In the genomic region with DNA sequence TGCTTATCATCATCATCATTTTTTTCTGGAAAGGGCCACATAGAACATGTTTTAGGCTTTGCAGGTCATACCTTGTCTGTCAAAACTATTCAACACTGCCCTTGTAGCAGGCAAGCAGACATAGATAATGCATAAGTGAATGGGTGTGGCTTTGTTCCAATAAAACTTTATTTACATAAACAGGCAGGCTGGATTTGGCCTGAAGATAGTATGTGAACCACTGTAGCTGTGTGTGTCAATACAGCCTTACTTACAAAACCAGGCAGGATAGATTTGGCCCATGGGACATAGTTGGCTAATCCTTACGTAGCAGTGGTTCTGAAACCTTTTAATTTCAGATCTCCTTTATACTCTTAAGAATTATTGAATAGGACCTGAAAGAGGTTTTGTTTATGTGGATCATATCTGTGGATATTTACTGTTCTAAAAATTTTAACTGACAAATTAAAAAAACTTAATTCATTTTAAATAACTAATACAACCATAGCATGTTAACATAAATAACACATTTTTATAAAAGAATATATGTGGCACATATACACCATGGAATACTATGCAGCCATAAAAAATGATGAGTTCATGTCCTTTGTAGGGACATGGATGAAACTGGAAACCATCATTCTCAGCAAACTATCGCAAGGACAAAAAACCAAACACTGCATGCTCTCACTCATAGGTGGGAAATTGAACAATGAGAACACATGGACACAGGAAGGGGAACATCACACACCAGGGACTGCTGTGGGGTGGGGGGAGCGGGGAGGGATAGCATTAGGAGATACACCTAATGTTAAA, we compare ENCODE assay signal across 8 cellular contexts.
DNase-seq lines count a peak whose midpoint lies in the region; ATAC-seq and TF ChIP-seq lines count a peak whose summit lies in the region.
"Not testable (repeated sequence)": the region's sequence is repeated elsewhere in the genome, so short reads cannot be mapped to it uniquely, and the experiment has no call there.

No MANE protein-coding gene starts in this region.

- 86% methylated on average over 1 of the region's 3 CpGs for whole genome bisulfite sequencing in HUES64

- not testable (repeated sequence) for H3K9me3 Mint-ChIP-seq in GM23338, WTC11

- H3K4me1 Mint-ChIP-seq in GM23338, result peaks cover 77% of the 10 kb centered on the region
- peaks cover 86% of the 10 kb centered on the region for H3K4me1 Mint-ChIP-seq in WTC11

- not testable (repeated sequence) for H4K20me1 ChIP-seq in GM23338 (replicated peaks; ENCODE audit: insufficient read depth)

- H3K9me3 ChIP-seq in HUES64 (ENCODE audit: insufficient read depth, low read depth, low read length), result not testable (repeated sequence)

- peak overlapping the region; percentile 85 for H3K27ac ChIP-seq in GM23338 (ENCODE audit: low read depth)
- H3K27ac ChIP-seq in HUES64 (ENCODE audit: low read depth, low read length), result peak overlapping the region; percentile 96; the same call in 1 of the 2 replicates

- peak overlapping the region; percentile 90; the same call in 1 of the 2 replicates for H3K27ac Mint-ChIP-seq in GM23338
- peak overlapping the region; percentile 90 for H3K27ac Mint-ChIP-seq in WTC11

- not testable (repeated sequence) for H3K9ac ChIP-seq in HUES64 (ENCODE audit: low read depth, low read length)

- ATAC-seq in GM23338, WTC11: not testable (repeated sequence)
- ATAC-seq in Right ventricle myocardium superior (ENCODE audit: poor library complexity) (peak; percentile 32), left lobe of liver (peak; percentile 71), sciatic nerve (peak; percentile 49)

- H3K9me2 ChIP-seq in GM23338 (ENCODE audit: insufficient read depth), result not testable (repeated sequence)

- not testable (repeated sequence) for DNase-seq in GM23338 (ENCODE audit: low spot score); WTC11 (ENCODE audit: low spot score); Right ventricle myocardium superior; left lobe of liver (ENCODE audit: low spot score); sciatic nerve (ENCODE audit: low spot score)
- DNase-seq in cardiac fibroblast (ENCODE audit: low read depth in 2 of 2), result peak; percentile 9 to 18
- DNase-seq in fibroblast of gingiva (ENCODE audit: low read depth), result peak; percentile 39

- H3K4me1 ChIP-seq in GM23338 (ENCODE audit: insufficient read depth), result peaks cover 71% of the 10 kb centered on the region
- peaks cover 73% of the 10 kb centered on the region for H3K4me1 ChIP-seq in HUES64 (ENCODE audit: insufficient read depth, low read length)

- H3K4me3 Mint-ChIP-seq in GM23338, WTC11: not testable (repeated sequence)

- H2AFZ ChIP-seq in GM23338, result not testable (repeated sequence)

- peaks cover 10% of the 10 kb centered on the region for H3K27me3 Mint-ChIP-seq in GM23338 (ENCODE audit: insufficient read depth, low read depth, poor library complexity)
- H3K27me3 Mint-ChIP-seq in WTC11 (ENCODE audit: low read depth), result not testable (repeated sequence)

- CTCF ChIA-PET in WTC11 (lab: Charles Lee), result interaction anchor here (1.3 kb wide), 1 partner anchor 489 kb away, joined by 5 read pairs; no protein-coding TSS in a partner anchor

- not testable (repeated sequence) for H3K27me3 ChIP-seq in GM23338 (ENCODE audit: insufficient read depth); HUES64 (ENCODE audit: insufficient read depth, low read length)

- peaks cover 84% of the 10 kb centered on the region for H3K79me2 ChIP-seq in GM23338 (replicated peaks; ENCODE audit: insufficient read depth)

- not testable (repeated sequence) for H3K4me2 ChIP-seq in GM23338

- H3K36me3 ChIP-seq in GM23338 (ENCODE audit: insufficient read depth); HUES64 (ENCODE audit: insufficient read depth, low read length): not testable (repeated sequence)

- intact Hi-C loops in Right ventricle myocardium superior (cut with DNase I); sciatic nerve (cut with DNase I): not testable (repeated sequence)

- TF ChIP-seq CTCF in GM23338 (conservative IDR thresholded peaks at IDR 0.05; ENCODE audit: low read depth in 2 of 2); WTC11 (IDR thresholded peaks at IDR 0.05); cardiac fibroblast (IDR thresholded peaks at IDR 0.05; ENCODE audit: low read depth, low read length): not testable (repeated sequence)

- H3K4me3 ChIP-seq in GM23338; HUES64 (ENCODE audit: low read length); cardiac fibroblast (replicated peaks in 1 of 2; ENCODE audit: low read depth in 2 of 2, low read length in 2 of 2): not testable (repeated sequence)

- not testable (repeated sequence) for H3F3A ChIP-seq in GM23338 (replicated peaks; ENCODE audit: low read depth)

- POLR2A ChIA-PET in WTC11 (lab: Charles Lee), result interaction anchor here (1.2 kb wide), 1 partner anchor 10 kb away, joined by 4 read pairs; no protein-coding TSS in a partner anchor

- H3K36me3 Mint-ChIP-seq in GM23338 (ENCODE audit: low read depth), result peaks cover 12% of the 10 kb centered on the region; the same call in 2 of the 3 replicates
- not testable (repeated sequence) for H3K36me3 Mint-ChIP-seq in WTC11
